Comparison of ENCODE assay signal across 8 cellular contexts in the genomic region with DNA sequence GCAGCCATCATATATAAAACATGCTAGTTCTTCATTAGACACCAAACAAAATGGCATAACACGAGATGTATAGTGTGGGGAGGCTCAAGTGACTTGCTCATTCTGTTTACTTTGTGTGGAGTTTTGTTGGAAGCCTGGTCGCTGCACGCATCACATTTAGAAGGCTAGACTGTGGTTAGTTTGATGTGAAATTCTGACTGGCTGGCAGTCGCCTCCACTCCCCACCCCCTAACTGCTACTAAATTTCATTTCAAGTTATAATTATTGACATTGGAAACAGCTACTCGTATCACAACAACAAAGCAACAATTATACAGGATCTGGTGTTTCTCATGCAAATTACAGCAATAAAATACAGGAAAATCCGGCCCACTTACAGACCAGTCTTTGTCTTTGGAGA.
DNase-seq lines count a peak whose midpoint lies in the region; ATAC-seq, FAIRE-seq and TF ChIP-seq lines count a peak whose summit lies in the region.

No MANE protein-coding gene starts in this region.

- FAIRE-seq in small intestine (lab: Jason Lieb, UNC), result no peak

- intact Hi-C loops in natural killer cell (cut with micrococcal nuclease), result no loop called here

- H3K27me3 ChIP-seq in small intestine (ENCODE audit: control insufficient read depth in 2 of 2, insufficient read depth in 2 of 2, low read length in 2 of 2), result no peaks in the 10 kb centered on the region

- no peaks in the 10 kb centered on the region for H3K9me3 Mint-ChIP-seq in natural killer cell
- no peaks in the 10 kb centered on the region for H3K9me3 Mint-ChIP-seq in natural killer cell treated with Interleukin-12 subunit alpha and Interleukin-12 subunit beta and Interleukin-15 and Interleukin-18, amount 100 ng/mL, for 72 hours

- no peak for ATAC-seq in natural killer cell
- no peak for ATAC-seq in natural killer cell treated with Interleukin-12 subunit alpha and Interleukin-12 subunit beta and Interleukin-15 and Interleukin-18, amount 100 ng/mL, for 72 hours
- ATAC-seq in GM21515 (IDR thresholded peaks at IDR 0.05; ENCODE audit: unreplicated experiment), result no peak

- no peaks in the 10 kb centered on the region for H3K9me3 ChIP-seq in small intestine (ENCODE audit: control insufficient read depth, low read depth)

- H3K4me3 ChIP-seq in small intestine (ENCODE audit: low read depth in 1 of 2, low read length in 2 of 2), result peak overlapping the region in 1 of 2 donors; percentile 50

- H3K36me3 ChIP-seq in small intestine (ENCODE audit: control insufficient read depth in 2 of 2, insufficient read depth in 2 of 2, low read length in 2 of 2), result no peaks in the 10 kb centered on the region

- TF ChIP-seq CTCF in natural killer cell (IDR thresholded peaks at IDR 0.05), result no peak

- DNase-seq in natural killer cell, result no peak
- DNase-seq in natural killer cell treated with Interleukin-12 subunit alpha and Interleukin-12 subunit beta and Interleukin-15 and Interleukin-18, amount 100 ng/mL, for 72 hours (ENCODE audit: low spot score), result no peak
- peak; percentile 1 to 24 for DNase-seq in dermis microvascular lymphatic vessel endothelial cell (ENCODE audit: low read depth in 2 of 2)
- peak; percentile 2 for DNase-seq in midbrain (lab: John Stamatoyannopoulos, UW)
- DNase-seq in small intestine, result no peak
- no peak for DNase-seq in 8988T
- no peak for DNase-seq in NCI-H524 treated with DMSO at 0.1 percent for 48 hours (lab: John Stamatoyannopoulos, UW)

- H3K27me3 Mint-ChIP-seq in natural killer cell (ENCODE audit: low read depth in 2 of 2), result peaks cover 0 to 2% of the 10 kb centered on the region in 2 donors
- H3K27me3 Mint-ChIP-seq in natural killer cell treated with Interleukin-12 subunit alpha and Interleukin-12 subunit beta and Interleukin-15 and Interleukin-18, amount 100 ng/mL, for 72 hours, result peaks cover 3 to 7% of the 10 kb centered on the region in 2 donors

- H3K36me3 Mint-ChIP-seq in natural killer cell, result no peaks in the 10 kb centered on the region
- no peaks in the 10 kb centered on the region for H3K36me3 Mint-ChIP-seq in natural killer cell treated with Interleukin-12 subunit alpha and Interleukin-12 subunit beta and Interleukin-15 and Interleukin-18, amount 100 ng/mL, for 72 hours

- peaks cover 0 to 3% of the 10 kb centered on the region in 2 donors for H3K4me1 ChIP-seq in small intestine (ENCODE audit: control insufficient read depth in 2 of 2, insufficient read depth in 1 of 2, low read depth in 1 of 2, low read length in 1 of 2)

- H3K4me1 Mint-ChIP-seq in natural killer cell, result peaks cover 0 to 13% of the 10 kb centered on the region in 2 donors
- H3K4me1 Mint-ChIP-seq in natural killer cell treated with Interleukin-12 subunit alpha and Interleukin-12 subunit beta and Interleukin-15 and Interleukin-18, amount 100 ng/mL, for 72 hours (ENCODE audit: low read depth in 2 of 2), result peaks cover 3 to 5% of the 10 kb centered on the region in 2 donors

- 19 to 32% (median 29%) methylated on average over 6 of the region's 6 CpGs for WGBS in small intestine, 3 donors

- peak overlapping the region in 1 of 2 donors; percentile 18 for H3K27ac ChIP-seq in small intestine (ENCODE audit: low read depth in 1 of 2, low read length in 1 of 2)

- H3K27ac Mint-ChIP-seq in natural killer cell, result peak overlapping the region in 1 of 2 donors; percentile 74
- no peak overlapping the region for H3K27ac Mint-ChIP-seq in natural killer cell treated with Interleukin-12 subunit alpha and Interleukin-12 subunit beta and Interleukin-15 and Interleukin-18, amount 100 ng/mL, for 72 hours

- H3K4me3 Mint-ChIP-seq in natural killer cell, result peak overlapping the region; percentile 77
- H3K4me3 Mint-ChIP-seq in natural killer cell treated with Interleukin-12 subunit alpha and Interleukin-12 subunit beta and Interleukin-15 and Interleukin-18, amount 100 ng/mL, for 72 hours, result no peak overlapping the region

Comparison
In these comparisons a context has a peak if more than half of its experiments do, and no peak if none do; other contexts are left out.
1. DNase-seq: peak in dermis microvascular lymphatic vessel endothelial cell (2 of 2) and midbrain (single experiment); none in natural killer cell (single experiment), natural killer cell treated with Interleukin-12 subunit alpha and Interleukin-12 subunit beta and Interleukin-15 and Interleukin-18, amount 100 ng/mL, for 72 hours (single experiment), small intestine (single experiment), 8988T (single experiment) and NCI-H524 treated with DMSO at 0.1 percent for 48 hours (single experiment).